ENCODE assay signal across 8 cellular contexts in the genomic region with DNA sequence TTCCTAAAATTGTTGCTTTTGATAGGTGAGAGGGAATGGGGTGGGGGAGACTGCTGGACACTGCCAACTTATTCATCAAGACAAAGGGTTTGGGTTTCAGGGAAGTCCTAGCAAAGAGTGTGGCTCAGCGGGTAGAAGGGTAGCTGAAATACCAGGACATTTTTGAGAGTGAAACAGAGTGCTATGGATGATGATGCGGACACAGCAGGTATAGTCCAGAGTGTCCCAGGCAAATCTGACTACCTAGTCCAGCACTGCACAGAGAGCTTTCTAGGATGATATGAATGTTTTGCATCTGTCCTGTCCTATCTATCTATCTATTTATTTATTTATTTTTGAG.
DNase-seq lines count a peak whose midpoint lies in the region; ATAC-seq, FAIRE-seq and TF ChIP-seq lines count a peak whose summit lies in the region.

No MANE protein-coding gene starts in this region.

- no peak for FAIRE-seq in H54 (lab: Jason Lieb, UNC)

- peak overlapping the region; percentile 91 for H3K4me3 Mint-ChIP-seq in activated naive CD8-positive, alpha-beta T cell

- H3K27ac ChIP-seq in left lung (peak overlapping the region; percentile 68 to 93), stomach smooth muscle (ENCODE audit: low read length) (peak overlapping the region; percentile 80)

- intact Hi-C loops in left lung (cut with DNase I), result no loop called here

- no peaks in the 10 kb centered on the region for H3K9me3 Mint-ChIP-seq in activated naive CD8-positive, alpha-beta T cell (ENCODE audit: low read depth)

- no peaks in the 10 kb centered on the region for H3K36me3 ChIP-seq in left lung
- no peaks in the 10 kb centered on the region for H3K36me3 ChIP-seq in stomach smooth muscle (ENCODE audit: control insufficient read depth in 2 of 2, insufficient read depth in 2 of 2, low read length in 2 of 2)

- peaks cover 48% of the 10 kb centered on the region for H3K4me1 Mint-ChIP-seq in activated naive CD8-positive, alpha-beta T cell (ENCODE audit: low read depth)

- H3K9me3 ChIP-seq in left lung, result no peaks in the 10 kb centered on the region
- H3K9me3 ChIP-seq in stomach smooth muscle (ENCODE audit: control insufficient read depth in 2 of 2, low read length in 2 of 2), result no peaks in the 10 kb centered on the region

- H3K4me3 ChIP-seq in Jurkat, Clone E6-1 (ENCODE audit: low read length), result peak overlapping the region; percentile 64
- H3K4me3 ChIP-seq in left lung (peak overlapping the region; percentile 54), stomach smooth muscle (ENCODE audit: low read length in 2 of 2) (peak overlapping the region; percentile 89 to 99)

- H3K27ac Mint-ChIP-seq in activated naive CD8-positive, alpha-beta T cell, result peak overlapping the region; percentile 93

- TF ChIP-seq POLR2A in H54 (IDR thresholded peaks at IDR 0.05; ENCODE audit: low read depth, low read length), result no peak

- H3K27me3 ChIP-seq in left lung, result no peaks in the 10 kb centered on the region
- no peaks in the 10 kb centered on the region for H3K27me3 ChIP-seq in stomach smooth muscle (ENCODE audit: control insufficient read depth in 1 of 2, insufficient read depth in 2 of 2, low read length in 2 of 2)

- peak overlapping the region; percentile 21 to 86 for H3K9ac ChIP-seq in stomach smooth muscle (ENCODE audit: low read length in 2 of 2)

- peaks cover 3% of the 10 kb centered on the region for H3K36me3 Mint-ChIP-seq in activated naive CD8-positive, alpha-beta T cell

- no peak for DNase-seq in Jurkat, Clone E6-1 (ENCODE audit: low read depth, low spot score)
- no peak for DNase-seq in left lung
- no peak for DNase-seq in HuH-7 (ENCODE audit: low spot score)
- no peak for DNase-seq in H54 (ENCODE audit: insufficient read length, low spot score)
- no peak for DNase-seq in DMS 273 (lab: John Stamatoyannopoulos, UW; ENCODE audit: unreplicated experiment)

- H3K27me3 Mint-ChIP-seq in activated naive CD8-positive, alpha-beta T cell, result no peaks in the 10 kb centered on the region

- TF ChIP-seq CTCF in left lung (IDR thresholded peaks at IDR 0.05), result no peak

- peaks cover 10 to 41% of the 10 kb centered on the region in 2 donors for H3K4me1 ChIP-seq in left lung
- H3K4me1 ChIP-seq in stomach smooth muscle (ENCODE audit: control insufficient read depth, insufficient read depth, low read length), result peaks cover 25% of the 10 kb centered on the region

- ATAC-seq in left lung (peak; percentile 18), HG03432 (IDR thresholded peaks at IDR 0.05; ENCODE audit: unreplicated experiment) (no peak)
